In the genomic region with DNA sequence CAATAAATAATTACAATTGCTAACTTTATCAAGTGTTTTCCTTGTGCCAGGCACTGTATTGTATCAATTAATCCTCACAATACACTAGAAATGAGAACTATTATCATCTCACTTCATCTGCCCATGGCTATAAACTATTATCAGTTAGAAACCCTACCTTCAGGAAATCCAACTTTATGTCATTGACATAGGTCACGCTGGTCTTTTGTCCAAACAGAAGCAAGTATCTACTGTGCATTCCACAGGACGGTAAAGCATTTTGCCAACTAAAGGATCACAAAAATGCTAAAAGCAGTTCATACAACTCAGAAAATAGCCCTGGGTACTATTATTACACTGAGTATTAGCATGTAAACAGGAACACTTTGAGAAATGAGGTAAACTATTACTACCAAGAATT, we compare ENCODE assay signal across 16 cellular contexts. TPM values are rescaled to one million over a fixed set of nuclear protein-coding genes. Genes with fewer than 3 reads are reported as not detected.
A peak's percentile ranks its signal among the peaks of the same experiment; 100 is the strongest.
DNase-seq lines count a peak whose midpoint lies in the region; ATAC-seq lines count a peak whose summit lies in the region.
"Had no signal": no experiment of that assay in that cellular context is flagged by ENCODE, and none has a peak within 500 bp of the region (broad histone marks: within the 10 kb centered on the region; RNA-seq: fewer than 3 reads in every experiment).

No MANE protein-coding gene starts in this region.

- H3K4me1 Mint-ChIP-seq in activated naive CD4-positive, alpha-beta T cell treated with anti-CD3 and anti-CD28 coated beads, Interleukin-2, amount 50 U/mL, for 24 hours: peaks cover 76% of the 10 kb centered on the region

- peaks cover 21% of the 10 kb centered on the region for H3K36me3 Mint-ChIP-seq in activated naive CD4-positive, alpha-beta T cell treated with anti-CD3 and anti-CD28 coated beads, Interleukin-2, amount 50 U/mL, for 24 hours

- peak overlapping the region; percentile 17 for H3K27ac Mint-ChIP-seq in activated naive CD4-positive, alpha-beta T cell treated with anti-CD3 and anti-CD28 coated beads, Interleukin-2, amount 50 U/mL, for 24 hours

- no peak for DNase-seq in activated naive CD4-positive, alpha-beta T cell treated with anti-CD3 and anti-CD28 coated beads, Interleukin-2, amount 50 U/mL, for 16 hours
- DNase-seq in dermis blood vessel endothelial cell (peak; percentile 37), lung microvascular endothelial cell (ENCODE audit: low read depth in 2 of 2) (peak; percentile 8 to 76), HCEC 1CT (no peak)
- no peak for DNase-seq in NK-92 treated with Interleukin-12 subunit alpha and Interleukin-12 subunit beta, amount 100 ng/mL, for 24 hours (lab: John Stamatoyannopoulos, UW)
- DNase-seq: BE2C; Calu3; CD4-positive, alpha-beta memory T cell; COR-L47; DMS53; DMS79 treated with DMSO at 0.1 percent for 48 hours; GF-D8; GM23248 had no signal

- H3K4me3 Mint-ChIP-seq in activated naive CD4-positive, alpha-beta T cell treated with anti-CD3 and anti-CD28 coated beads, Interleukin-2, amount 50 U/mL, for 24 hours: no peak overlapping the region
- H3K4me3 Mint-ChIP-seq: CD14-positive monocyte had no signal

- peaks cover 4% of the 10 kb centered on the region for H3K9me3 Mint-ChIP-seq in activated naive CD4-positive, alpha-beta T cell treated with anti-CD3 and anti-CD28 coated beads, Interleukin-2, amount 50 U/mL, for 24 hours
- H3K9me3 Mint-ChIP-seq: CD14-positive monocyte had no signal

- ATAC-seq in GM21447 (IDR thresholded peaks at IDR 0.05; ENCODE audit: unreplicated experiment): no peak

- no peaks in the 10 kb centered on the region for H3K27me3 Mint-ChIP-seq in activated naive CD4-positive, alpha-beta T cell treated with anti-CD3 and anti-CD28 coated beads, Interleukin-2, amount 50 U/mL, for 24 hours
- H3K27me3 Mint-ChIP-seq: CD4-positive, alpha-beta memory T cell had no signal

RNA-seq across cellular contexts. Expression of gene DENND6A, which starts 9.6 kb away (rescaled TPM):
- total RNA-seq in dermis blood vessel endothelial cell (29.3 and 35.6 TPM in 2 replicates), lung microvascular endothelial cell (18.8 and 19.4 TPM in 2 replicates)

Comparison
In these comparisons a context has a peak if more than half of its experiments do, and no peak if none do; other contexts are left out.
1. DNase-seq: peak in dermis blood vessel endothelial cell (single experiment) and lung microvascular endothelial cell (2 of 2); none in activated naive CD4-positive, alpha-beta T cell treated with anti-CD3 and anti-CD28 coated beads, Interleukin-2, amount 50 U/mL, for 16 hours (single experiment), HCEC 1CT (single experiment) and NK-92 treated with Interleukin-12 subunit alpha and Interleukin-12 subunit beta, amount 100 ng/mL, for 24 hours (single experiment).